24 cellular contexts compared by ENCODE assay signal in the genomic region with DNA sequence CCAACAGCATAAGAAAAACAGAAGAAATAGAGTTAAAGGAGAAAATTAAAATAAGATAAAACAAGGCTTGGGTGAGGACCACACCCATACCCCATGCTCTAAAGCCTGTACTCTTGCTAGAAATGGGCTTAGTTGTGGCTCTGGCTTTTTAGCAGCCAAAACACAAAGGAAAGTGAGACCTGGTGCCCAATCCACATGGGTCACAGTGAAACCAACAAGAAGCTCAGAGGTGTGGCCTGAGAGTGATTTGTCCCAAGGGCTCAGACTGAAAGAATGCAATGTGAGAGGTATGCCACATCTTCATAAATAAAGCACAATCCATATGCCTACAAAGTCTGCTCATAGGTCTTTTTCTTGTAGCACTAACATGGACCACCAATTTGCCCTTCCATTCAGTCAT.
"Had no signal": no experiment of that assay in that cellular context is flagged by ENCODE, and none has a peak within 500 bp of the region (broad histone marks: within the 10 kb centered on the region; RNA-seq: fewer than 3 reads in every experiment).

No MANE protein-coding gene starts in this region.

- H3K27me3 ChIP-seq: left lung, right lobe of liver, stomach, testis, thyroid gland, transverse colon, upper lobe of right lung had no signal

- ATAC-seq: left colon; left lung; lower lobe of right lung; naive thymus-derived CD8-positive, alpha-beta T cell; psoas muscle; right lobe of liver; stimulated activated naive B cell treated with anti-CD40 and anti-IgM and Interleukin-4, amounts not matched to agents 10 μg/mL and 1 μg/mL and 100 μg/mL, for 72 hours; upper lobe of right lung had no signal

- H3K9ac ChIP-seq: parathyroid adenoma had no signal

- H2AFZ ChIP-seq: parathyroid adenoma had no signal

- H3K4me3 Mint-ChIP-seq: naive thymus-derived CD8-positive, alpha-beta T cell; nephron; neural crest cell; stimulated activated naive B cell treated with anti-CD40 and anti-IgM and Interleukin-4, amounts not matched to agents 10 μg/mL and 1 μg/mL and 100 μg/mL, for 72 hours had no signal

- H3K4me1 ChIP-seq: lower lobe of right lung, parathyroid adenoma, psoas muscle, right lobe of liver, testis, thyroid gland, transverse colon, upper lobe of right lung had no signal

- H3K27me3 Mint-ChIP-seq: naive thymus-derived CD8-positive, alpha-beta T cell; stimulated activated naive B cell treated with anti-CD40 and anti-IgM and Interleukin-4, amounts not matched to agents 10 μg/mL and 1 μg/mL and 100 μg/mL, for 72 hours had no signal

- H3K4me3 ChIP-seq: left lung, lower lobe of right lung, psoas muscle, right lobe of liver, skin epidermis, stomach, testis, thyroid gland, transverse colon, upper lobe of right lung had no signal

- H3K9me3 ChIP-seq: left lung, lower lobe of right lung, psoas muscle, right lobe of liver, stomach, testis, thyroid gland, transverse colon, upper lobe of right lung had no signal

- H3K4me1 Mint-ChIP-seq: neural crest cell had no signal

- H3K27ac Mint-ChIP-seq: nephron; stimulated activated naive B cell treated with anti-CD40 and anti-IgM and Interleukin-4, amounts not matched to agents 10 μg/mL and 1 μg/mL and 100 μg/mL, for 72 hours had no signal

- H3K9me3 Mint-ChIP-seq: naive thymus-derived CD8-positive, alpha-beta T cell; nephron; neural crest cell; stimulated activated naive B cell treated with anti-CD40 and anti-IgM and Interleukin-4, amounts not matched to agents 10 μg/mL and 1 μg/mL and 100 μg/mL, for 72 hours had no signal

- DNase-seq: hippocampal formation; left colon; left lung; lower lobe of right lung; mammary epithelial cell; mesenchymal stem cell; naive thymus-derived CD8-positive, alpha-beta T cell; occipital lobe; psoas muscle; right lobe of liver; stimulated activated CD4-positive, alpha-beta T cell treated with anti-CD3 and anti-CD28 coated beads, Interleukin-12 subunit alpha, Interleukin-12 subunit beta, amount 100 ng/mL, for 4 hours; stimulated activated CD4-positive, alpha-beta T cell treated with anti-CD3 and anti-CD28 coated beads, Interleukin-15, amount 100 ng/mL, for 24 hours; stimulated activated CD4-positive, alpha-beta T cell treated with anti-CD3 and anti-CD28 coated beads, Interleukin-2, amount 100 ng/mL, for 24 hours; stimulated activated CD4-positive, alpha-beta T cell treated with anti-CD3 and anti-CD28 coated beads, Interleukin-4, amount 100 ng/mL, for 1 hour; stimulated activated naive B cell treated with anti-CD40 and anti-IgM and Interleukin-4, amounts not matched to agents 10 μg/mL and 1 μg/mL and 100 μg/mL, for 72 hours; stomach; testis; thyroid gland; transverse colon; upper lobe of right lung had no signal

- H3K27ac ChIP-seq: left lung, lower lobe of right lung, parathyroid adenoma, psoas muscle, right lobe of liver, skin epidermis, stomach, testis, thyroid gland, transverse colon, upper lobe of right lung had no signal
